Comparison of ENCODE assay signal across 19 cellular contexts in the genomic region with DNA sequence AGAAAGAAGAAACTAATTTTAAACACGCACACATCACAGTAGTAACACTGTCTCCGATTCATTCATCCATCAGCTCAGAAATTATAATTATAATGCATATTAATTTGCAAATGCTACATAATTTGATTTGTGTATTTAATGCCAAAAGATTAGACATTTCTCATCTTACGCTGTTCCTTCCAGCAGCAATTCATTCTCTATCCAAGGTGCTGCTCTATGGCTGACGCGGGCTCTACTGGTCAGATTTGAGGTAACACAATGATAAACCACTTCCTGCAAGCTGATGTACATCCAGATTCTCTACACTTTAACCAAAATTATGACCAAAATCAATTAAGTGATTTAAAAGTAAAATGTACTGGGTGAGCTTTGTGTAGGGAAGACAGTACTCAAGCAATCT.
DNase-seq lines count a peak whose midpoint lies in the region; TF ChIP-seq lines count a peak whose summit lies in the region.
"Had no signal": no experiment of that assay in that cellular context is flagged by ENCODE, and none has a peak within 500 bp of the region (broad histone marks: within the 10 kb centered on the region; RNA-seq: fewer than 3 reads in every experiment).

No MANE protein-coding gene starts in this region.

- H3K36me3 Mint-ChIP-seq in nephron (ENCODE audit: low read depth) (no peaks in the 10 kb centered on the region), neural progenitor cell (no peaks in the 10 kb centered on the region)
- H3K36me3 Mint-ChIP-seq: CD4-positive, alpha-beta memory T cell had no signal

- no peak for TF ChIP-seq RAD21 in Ishikawa (IDR thresholded peaks at IDR 0.05; ENCODE audit: low read depth)

- peaks cover 3% of the 10 kb centered on the region for H3K9me3 Mint-ChIP-seq in nephron
- H3K9me3 Mint-ChIP-seq in neural progenitor cell = peaks cover 12% of the 10 kb centered on the region

- H3K4me3 ChIP-seq in BLaER1 treated with 17β-estradiol and CSF1 and Interleukin-3, amounts not matched to agents 10 nM and 100 nM = no peak overlapping the region
- no peak overlapping the region for H3K4me3 ChIP-seq in neural progenitor cell
- H3K4me3 ChIP-seq in suprapubic skin = no peak overlapping the region
- H3K4me3 ChIP-seq: SJSA1 had no signal

- H3K4me1 Mint-ChIP-seq in nephron (peaks cover 52% of the 10 kb centered on the region), neural progenitor cell (peaks cover 35% of the 10 kb centered on the region)
- H3K4me1 Mint-ChIP-seq: T-helper 17 cell had no signal

- H3K27ac ChIP-seq in BLaER1 treated with 17β-estradiol and CSF1 and Interleukin-3, amounts not matched to agents 10 nM and 100 nM = peak overlapping the region in 1 of 11 experiments; percentile 0; a peak in 1 of 22 replicates
- H3K27ac ChIP-seq in VCaP (peak overlapping the region; percentile 24; the same call in 1 of the 2 replicates), neural progenitor cell (no peak overlapping the region), suprapubic skin (no peak overlapping the region)
- H3K27ac ChIP-seq: SJSA1 had no signal

- peak overlapping the region in 8 of 11 experiments; percentile 51 to 77 (median 70); a peak in 13 of 22 replicates for H3K4me2 ChIP-seq in BLaER1 treated with 17β-estradiol and CSF1 and Interleukin-3, amounts not matched to agents 10 nM and 100 nM
- H3K4me2 ChIP-seq in neural progenitor cell = no peak overlapping the region

- TF ChIP-seq CTCF in VCaP (conservative IDR thresholded peaks at IDR 0.05) (no peak), nephron (IDR thresholded peaks at IDR 0.05; ENCODE audit: unreplicated experiment in 3 of 3) (no peak), neural progenitor cell (IDR thresholded peaks at IDR 0.05) (no peak), suprapubic skin (IDR thresholded peaks at IDR 0.05) (no peak)

- DNase-seq in NCI-H2029 treated with DMSO at 0.1 percent for 48 hours (lab: John Stamatoyannopoulos, UW) (no peak), neural progenitor cell (ENCODE audit: low spot score) (no peak), suprapubic skin (ENCODE audit: low spot score in 2 of 2) (no peak)
- DNase-seq: CD4-positive, alpha-beta memory T cell; DND-41; MM.1S; NCI-H1092; NCI-H1436; NCI-H187 treated with DMSO at 0.1 percent for 48 hours; NCI-H2227 treated with DMSO at 0.1 percent for 48 hours; NCI-H510A; NK-92 treated with Interleukin-12 subunit alpha and Interleukin-12 subunit beta, amount 100 ng/mL, for 24 hours; SW 1271; T-helper 17 cell had no signal

- no peak for TF ChIP-seq EP300 in Ishikawa (IDR thresholded peaks at IDR 0.05; ENCODE audit: borderline replicate concordance)
- no peak for TF ChIP-seq EP300 in suprapubic skin (IDR thresholded peaks at IDR 0.05)

- TF ChIP-seq POLR2A in suprapubic skin (IDR thresholded peaks at IDR 0.05) = no peak

- no peaks in the 10 kb centered on the region for H3K27me3 ChIP-seq in BLaER1 treated with 17β-estradiol and CSF1 and Interleukin-3, amounts not matched to agents 10 nM and 100 nM
- H3K27me3 ChIP-seq in neural progenitor cell (no peaks in the 10 kb centered on the region), suprapubic skin (no peaks in the 10 kb centered on the region)
- H3K27me3 ChIP-seq: SJSA1 had no signal

- H3F3A ChIP-seq in neural progenitor cell (ENCODE audit: low read depth) = no peaks in the 10 kb centered on the region

- H4K20me1 ChIP-seq in BLaER1 treated with 17β-estradiol and CSF1 and Interleukin-3, amounts not matched to agents 10 nM and 100 nM = no peaks in the 10 kb centered on the region
- no peaks in the 10 kb centered on the region for H4K20me1 ChIP-seq in neural progenitor cell (ENCODE audit: low read depth)

- no peaks in the 10 kb centered on the region for H3K79me2 ChIP-seq in neural progenitor cell (ENCODE audit: low read depth)

- H3K4me1 ChIP-seq in BLaER1 treated with 17β-estradiol and CSF1 and Interleukin-3, amounts not matched to agents 10 nM and 100 nM = peaks cover 18 to 72% (median 66%) of the 10 kb centered on the region in 10 experiments
- peaks cover 15% of the 10 kb centered on the region for H3K4me1 ChIP-seq in neural progenitor cell
- peaks cover 19% of the 10 kb centered on the region for H3K4me1 ChIP-seq in suprapubic skin

- peaks cover 0 to 32% (median 0%) of the 10 kb centered on the region in 11 experiments; a peak in 8 of 22 replicates for H3K9me3 ChIP-seq in BLaER1 treated with 17β-estradiol and CSF1 and Interleukin-3, amounts not matched to agents 10 nM and 100 nM (replicated peaks in 1 of 11)
- no peaks in the 10 kb centered on the region for H3K9me3 ChIP-seq in neural progenitor cell (ENCODE audit: low read depth)
- no peaks in the 10 kb centered on the region for H3K9me3 ChIP-seq in suprapubic skin
- H3K9me3 ChIP-seq: SJSA1 had no signal

- H3K4me3 Mint-ChIP-seq in nephron = no peak overlapping the region
- H3K4me3 Mint-ChIP-seq in neural progenitor cell = no peak overlapping the region
- H3K4me3 Mint-ChIP-seq: CD4-positive, alpha-beta memory T cell; T-helper 17 cell had no signal

- no peak overlapping the region for H2AFZ ChIP-seq in neural progenitor cell (replicated peaks)

- WGBS in suprapubic skin = 59% methylated on average over 5 of the region's 5 CpGs

- H3K27me3 Mint-ChIP-seq in nephron (ENCODE audit: low read depth) (peaks cover 20% of the 10 kb centered on the region), neural progenitor cell (ENCODE audit: insufficient read depth, low read depth) (peaks cover 8% of the 10 kb centered on the region)

- peak overlapping the region; percentile 79 to 93 (median 93) for H3K27ac Mint-ChIP-seq in nephron
- H3K27ac Mint-ChIP-seq in neural progenitor cell = no peak overlapping the region
- H3K27ac Mint-ChIP-seq: CD4-positive, alpha-beta memory T cell; T-helper 17 cell had no signal

- H3K9ac ChIP-seq in BLaER1 treated with 17β-estradiol and CSF1 and Interleukin-3, amounts not matched to agents 10 nM and 100 nM = no peak overlapping the region
- H3K9ac ChIP-seq in neural progenitor cell = no peak overlapping the region

- H3K36me3 ChIP-seq in BLaER1 treated with 17β-estradiol and CSF1 and Interleukin-3, amounts not matched to agents 10 nM and 100 nM = no peaks in the 10 kb centered on the region
- H3K36me3 ChIP-seq in neural progenitor cell (no peaks in the 10 kb centered on the region), suprapubic skin (no peaks in the 10 kb centered on the region)
- H3K36me3 ChIP-seq: SJSA1 had no signal

TF ChIP-seq in Ishikawa, 13 proteins besides CTCF, POLR2A, EP300 and RAD21:
- no peak for TF ChIP-seq NFIC (IDR thresholded peaks at IDR 0.05)
- TF ChIP-seq, protein P1, sequence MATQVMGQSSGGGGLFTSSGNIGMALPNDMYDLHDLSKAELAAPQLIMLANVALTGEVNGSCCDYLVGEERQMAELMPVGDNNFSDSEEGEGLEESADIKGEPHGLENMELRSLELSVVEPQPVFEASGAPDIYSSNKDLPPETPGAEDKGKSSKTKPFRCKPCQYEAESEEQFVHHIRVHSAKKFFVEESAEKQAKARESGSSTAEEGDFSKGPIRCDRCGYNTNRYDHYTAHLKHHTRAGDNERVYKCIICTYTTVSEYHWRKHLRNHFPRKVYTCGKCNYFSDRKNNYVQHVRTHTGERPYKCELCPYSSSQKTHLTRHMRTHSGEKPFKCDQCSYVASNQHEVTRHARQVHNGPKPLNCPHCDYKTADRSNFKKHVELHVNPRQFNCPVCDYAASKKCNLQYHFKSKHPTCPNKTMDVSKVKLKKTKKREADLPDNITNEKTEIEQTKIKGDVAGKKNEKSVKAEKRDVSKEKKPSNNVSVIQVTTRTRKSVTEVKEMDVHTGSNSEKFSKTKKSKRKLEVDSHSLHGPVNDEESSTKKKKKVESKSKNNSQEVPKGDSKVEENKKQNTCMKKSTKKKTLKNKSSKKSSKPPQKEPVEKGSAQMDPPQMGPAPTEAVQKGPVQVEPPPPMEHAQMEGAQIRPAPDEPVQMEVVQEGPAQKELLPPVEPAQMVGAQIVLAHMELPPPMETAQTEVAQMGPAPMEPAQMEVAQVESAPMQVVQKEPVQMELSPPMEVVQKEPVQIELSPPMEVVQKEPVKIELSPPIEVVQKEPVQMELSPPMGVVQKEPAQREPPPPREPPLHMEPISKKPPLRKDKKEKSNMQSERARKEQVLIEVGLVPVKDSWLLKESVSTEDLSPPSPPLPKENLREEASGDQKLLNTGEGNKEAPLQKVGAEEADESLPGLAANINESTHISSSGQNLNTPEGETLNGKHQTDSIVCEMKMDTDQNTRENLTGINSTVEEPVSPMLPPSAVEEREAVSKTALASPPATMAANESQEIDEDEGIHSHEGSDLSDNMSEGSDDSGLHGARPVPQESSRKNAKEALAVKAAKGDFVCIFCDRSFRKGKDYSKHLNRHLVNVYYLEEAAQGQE (IDR thresholded peaks at IDR 0.05; ENCODE audit: low read depth) = peak; percentile 52; the same call in 1 of the 2 replicates
